ENCODE assay signal across 2 cellular contexts in the genomic region with DNA sequence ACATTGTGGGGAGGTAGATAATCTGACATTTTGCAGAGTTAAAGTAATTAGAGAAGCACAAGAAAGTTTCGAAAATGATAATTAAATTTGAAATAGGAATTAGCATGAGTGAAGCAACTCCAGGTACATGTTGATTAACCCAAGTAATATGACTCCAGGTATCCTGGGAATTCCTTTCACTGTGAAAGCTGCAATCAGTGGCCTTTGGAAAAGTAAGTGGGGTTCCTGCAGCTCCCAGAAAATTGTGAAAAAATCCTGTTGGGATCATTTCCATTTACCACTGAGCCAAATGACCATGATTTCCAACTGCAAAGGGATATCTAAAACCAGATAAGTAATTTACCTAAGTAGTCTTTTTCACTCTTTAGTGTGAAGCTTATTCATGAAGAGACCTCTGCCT.
TF ChIP-seq lines count a peak whose summit lies in the region.

No MANE protein-coding gene starts in this region.

TF ChIP-seq in liver, 16 proteins besides CTCF, POLR2A, EP300 and RAD21:
- no peak for TF ChIP-seq SP1 (IDR thresholded peaks at IDR 0.05)
- TF ChIP-seq TAF1 (conservative IDR thresholded peaks at IDR 0.05): peak; percentile 61
- TF ChIP-seq NR2F2 (IDR thresholded peaks at IDR 0.05): no peak

TF ChIP-seq in HepG2, 621 proteins besides CTCF, POLR2A, EP300 and RAD21:
- TF ChIP-seq, protein P1, sequence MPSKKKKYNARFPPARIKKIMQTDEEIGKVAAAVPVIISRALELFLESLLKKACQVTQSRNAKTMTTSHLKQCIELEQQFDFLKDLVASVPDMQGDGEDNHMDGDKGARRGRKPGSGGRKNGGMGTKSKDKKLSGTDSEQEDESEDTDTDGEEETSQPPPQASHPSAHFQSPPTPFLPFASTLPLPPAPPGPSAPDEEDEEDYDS (CRISPR knock-in tag; IDR thresholded peaks at IDR 0.05): no peak
- TF ChIP-seq ZNF333 (CRISPR knock-in tag; IDR thresholded peaks at IDR 0.05; ENCODE audit: borderline replicate concordance) (no peak), XBP1 (CRISPR knock-in tag; IDR thresholded peaks at IDR 0.05) (no peak), SCMH1 (CRISPR knock-in tag; IDR thresholded peaks at IDR 0.05; ENCODE audit: borderline replicate concordance) (no peak), ZNF431 (CRISPR knock-in tag; IDR thresholded peaks at IDR 0.05; ENCODE audit: borderline replicate concordance, low read depth) (no peak), PHF21A (CRISPR knock-in tag; IDR thresholded peaks at IDR 0.05) (no peak), ZNF564 (CRISPR knock-in tag; IDR thresholded peaks at IDR 0.05) (no peak)
- TF ChIP-seq, protein P2, sequence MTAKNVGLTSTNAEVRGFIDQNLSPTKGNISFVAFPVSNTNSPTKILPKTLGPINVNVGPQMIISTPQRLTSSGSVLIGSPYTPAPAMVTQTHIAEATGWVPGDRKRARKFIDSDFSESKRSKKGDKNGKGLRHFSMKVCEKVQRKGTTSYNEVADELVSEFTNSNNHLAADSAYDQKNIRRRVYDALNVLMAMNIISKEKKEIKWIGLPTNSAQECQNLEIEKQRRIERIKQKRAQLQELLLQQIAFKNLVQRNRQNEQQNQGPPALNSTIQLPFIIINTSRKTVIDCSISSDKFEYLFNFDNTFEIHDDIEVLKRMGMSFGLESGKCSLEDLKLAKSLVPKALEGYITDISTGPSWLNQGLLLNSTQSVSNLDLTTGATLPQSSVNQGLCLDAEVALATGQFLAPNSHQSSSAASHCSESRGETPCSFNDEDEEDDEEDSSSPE (CRISPR knock-in tag; IDR thresholded peaks at IDR 0.05): no peak
TF ChIP-seq in HepG2: peak in this region for 0.
